Comparison of ENCODE assay signal across 9 cellular contexts in the genomic region with DNA sequence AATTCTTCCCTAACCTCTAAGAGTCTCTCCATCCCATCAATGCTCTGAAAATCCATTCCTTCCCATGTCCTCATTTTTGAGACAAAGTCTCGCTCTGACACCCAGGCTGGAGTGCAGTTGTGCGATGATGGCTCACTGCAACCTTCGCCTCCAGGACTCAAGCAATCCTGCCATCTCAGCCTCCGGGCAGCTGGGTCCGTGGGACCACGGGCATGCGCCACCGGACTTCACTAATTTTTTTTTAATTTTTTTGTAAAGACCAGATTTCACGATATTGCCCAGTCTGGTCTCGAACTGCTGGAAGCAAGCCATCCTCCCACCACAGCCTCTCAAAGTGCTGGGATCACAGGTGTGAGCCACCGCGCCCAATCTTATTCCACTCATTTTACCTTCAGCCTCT. TPM values are rescaled to one million over a fixed set of nuclear protein-coding genes. Genes with fewer than 3 reads are reported as not detected.
DNase-seq lines count a peak whose midpoint lies in the region; ATAC-seq lines count a peak whose summit lies in the region.
"Had no signal": no experiment of that assay in that cellular context is flagged by ENCODE, and none has a peak within 500 bp of the region (broad histone marks: within the 10 kb centered on the region; RNA-seq: fewer than 3 reads in every experiment).

No MANE protein-coding gene starts in this region.

- DNase-seq in activated T-cell treated with anti-CD3 and anti-CD28 coated beads, Interleukin-2, amount 50 U/mL, for 24 hours: no peak
- DNase-seq in activated T-cell treated with anti-CD3 and anti-CD28 coated beads for 4 hours (no peak), immature natural killer cell (no peak), LoVo (ENCODE audit: low spot score) (no peak)
- no peak for DNase-seq in activated naive CD8-positive, alpha-beta T cell treated with anti-CD3 and anti-CD28 coated beads for 36 hours
- DNase-seq in NK-92 treated with Interleukin-12 subunit alpha and Interleukin-12 subunit beta, amount 100 ng/mL, for 24 hours (lab: John Stamatoyannopoulos, UW): no peak
- DNase-seq: activated CD4-positive, alpha-beta T cell treated with anti-CD3 and anti-CD28 coated beads for 48 hours had no signal

- H3K27ac Mint-ChIP-seq in activated T-cell treated with anti-CD3 and anti-CD28 coated beads, Interleukin-2, amount 50 U/mL, for 24 hours: no peak overlapping the region
- no peak overlapping the region for H3K27ac Mint-ChIP-seq in activated naive CD8-positive, alpha-beta T cell treated with anti-CD3 and anti-CD28 coated beads for 36 hours
- H3K27ac Mint-ChIP-seq in immature natural killer cell: no peak overlapping the region

- peak overlapping the region; percentile 78 to 90 (median 85) for H3K4me3 ChIP-seq in subcutaneous abdominal adipose tissue (ENCODE audit: low read depth in 1 of 5, low read length in 5 of 5)

- peak overlapping the region in 4 of 5 donors; percentile 64 to 84 (median 73) for H3K9ac ChIP-seq in subcutaneous abdominal adipose tissue (ENCODE audit: low read length in 5 of 5)

- no peaks in the 10 kb centered on the region for H3K36me3 ChIP-seq in subcutaneous abdominal adipose tissue (ENCODE audit: control insufficient read depth in 5 of 5, insufficient read depth in 5 of 5, low read length in 5 of 5)

- H3K9me3 Mint-ChIP-seq in activated T-cell treated with anti-CD3 and anti-CD28 coated beads, Interleukin-2, amount 50 U/mL, for 24 hours: no peaks in the 10 kb centered on the region
- H3K9me3 Mint-ChIP-seq in activated naive CD8-positive, alpha-beta T cell treated with anti-CD3 and anti-CD28 coated beads for 36 hours: no peaks in the 10 kb centered on the region
- no peaks in the 10 kb centered on the region for H3K9me3 Mint-ChIP-seq in immature natural killer cell

- H3K36me3 Mint-ChIP-seq in activated T-cell treated with anti-CD3 and anti-CD28 coated beads, Interleukin-2, amount 50 U/mL, for 24 hours (ENCODE audit: low read depth): peaks cover 17% of the 10 kb centered on the region
- H3K36me3 Mint-ChIP-seq in activated naive CD8-positive, alpha-beta T cell treated with anti-CD3 and anti-CD28 coated beads for 36 hours: peaks cover 14% of the 10 kb centered on the region
- H3K36me3 Mint-ChIP-seq in immature natural killer cell: peaks cover 0 to 4% (median 3%) of the 10 kb centered on the region in 3 donors

- H3K4me3 Mint-ChIP-seq in activated T-cell treated with anti-CD3 and anti-CD28 coated beads, Interleukin-2, amount 50 U/mL, for 24 hours: peak overlapping the region; percentile 91
- H3K4me3 Mint-ChIP-seq in activated naive CD8-positive, alpha-beta T cell treated with anti-CD3 and anti-CD28 coated beads for 36 hours: peak overlapping the region; percentile 87
- H3K4me3 Mint-ChIP-seq in immature natural killer cell: peak overlapping the region; percentile 88 to 97 (median 93)

- H3K4me1 ChIP-seq in subcutaneous abdominal adipose tissue (ENCODE audit: control insufficient read depth in 5 of 5, insufficient read depth in 5 of 5, low read length in 5 of 5): peaks cover 4 to 52% (median 45%) of the 10 kb centered on the region in 5 donors

- H3K4me1 Mint-ChIP-seq in activated T-cell treated with anti-CD3 and anti-CD28 coated beads, Interleukin-2, amount 50 U/mL, for 24 hours (ENCODE audit: low read depth): peaks cover 40% of the 10 kb centered on the region
- peaks cover 34% of the 10 kb centered on the region for H3K4me1 Mint-ChIP-seq in activated naive CD8-positive, alpha-beta T cell treated with anti-CD3 and anti-CD28 coated beads for 36 hours
- H3K4me1 Mint-ChIP-seq in immature natural killer cell: peaks cover 30 to 53% of the 10 kb centered on the region in 2 donors

- H3K27me3 Mint-ChIP-seq in activated T-cell treated with anti-CD3 and anti-CD28 coated beads, Interleukin-2, amount 50 U/mL, for 24 hours: no peaks in the 10 kb centered on the region
- H3K27me3 Mint-ChIP-seq in activated naive CD8-positive, alpha-beta T cell treated with anti-CD3 and anti-CD28 coated beads for 36 hours: no peaks in the 10 kb centered on the region
- no peaks in the 10 kb centered on the region for H3K27me3 Mint-ChIP-seq in immature natural killer cell (ENCODE audit: low read depth in 3 of 3)

- H3K27ac ChIP-seq in subcutaneous abdominal adipose tissue (ENCODE audit: low read depth, low read length): peak overlapping the region; percentile 74

- H3K9me3 ChIP-seq in subcutaneous abdominal adipose tissue (ENCODE audit: control insufficient read depth in 5 of 5, low read length in 5 of 5): no peaks in the 10 kb centered on the region

- H3K27me3 ChIP-seq in subcutaneous abdominal adipose tissue (ENCODE audit: control insufficient read depth in 5 of 5, insufficient read depth in 4 of 5, low read length in 5 of 5): no peaks in the 10 kb centered on the region

- ATAC-seq in HG02610 (IDR thresholded peaks at IDR 0.05; ENCODE audit: unreplicated experiment): no peak

RNA-seq across cellular contexts. Expression of gene FEZ2, which starts 1.6 kb away (rescaled TPM):
- 1 to 10 TPM; 7.8 to 9.8 TPM for total RNA-seq in activated naive CD8-positive, alpha-beta T cell treated with anti-CD3 and anti-CD28 coated beads for 36 hours
- 1 to 10 TPM; 2.5 to 6.8 (median 2.8) TPM for polyA plus RNA-seq in immature natural killer cell
